1 cellular context compared by ENCODE assay signal in the genomic region with DNA sequence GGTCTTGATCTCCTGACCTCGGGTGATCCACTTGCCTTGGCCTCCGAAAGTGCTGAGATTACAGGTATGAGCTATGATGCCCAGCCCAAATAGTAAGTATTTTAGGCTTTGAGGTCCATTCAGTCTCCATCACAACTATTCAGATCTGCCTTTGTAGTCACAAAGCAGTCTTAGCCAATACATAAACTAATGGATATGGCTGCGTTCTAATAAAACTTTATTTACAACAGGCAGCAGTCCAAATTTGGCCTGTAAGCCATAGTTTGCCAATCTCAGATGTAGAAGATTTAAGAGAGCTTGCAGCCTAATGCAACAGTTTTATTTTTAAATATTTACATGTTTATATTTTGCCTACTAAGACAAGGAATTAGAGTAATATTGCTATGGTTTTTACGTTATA.
TF ChIP-seq lines count a peak whose summit lies in the region.

No MANE protein-coding gene starts in this region.

TF ChIP-seq in K562, 482 proteins besides CTCF, POLR2A, EP300 and RAD21 (continued from another document):
- TF ChIP-seq, protein P1, sequence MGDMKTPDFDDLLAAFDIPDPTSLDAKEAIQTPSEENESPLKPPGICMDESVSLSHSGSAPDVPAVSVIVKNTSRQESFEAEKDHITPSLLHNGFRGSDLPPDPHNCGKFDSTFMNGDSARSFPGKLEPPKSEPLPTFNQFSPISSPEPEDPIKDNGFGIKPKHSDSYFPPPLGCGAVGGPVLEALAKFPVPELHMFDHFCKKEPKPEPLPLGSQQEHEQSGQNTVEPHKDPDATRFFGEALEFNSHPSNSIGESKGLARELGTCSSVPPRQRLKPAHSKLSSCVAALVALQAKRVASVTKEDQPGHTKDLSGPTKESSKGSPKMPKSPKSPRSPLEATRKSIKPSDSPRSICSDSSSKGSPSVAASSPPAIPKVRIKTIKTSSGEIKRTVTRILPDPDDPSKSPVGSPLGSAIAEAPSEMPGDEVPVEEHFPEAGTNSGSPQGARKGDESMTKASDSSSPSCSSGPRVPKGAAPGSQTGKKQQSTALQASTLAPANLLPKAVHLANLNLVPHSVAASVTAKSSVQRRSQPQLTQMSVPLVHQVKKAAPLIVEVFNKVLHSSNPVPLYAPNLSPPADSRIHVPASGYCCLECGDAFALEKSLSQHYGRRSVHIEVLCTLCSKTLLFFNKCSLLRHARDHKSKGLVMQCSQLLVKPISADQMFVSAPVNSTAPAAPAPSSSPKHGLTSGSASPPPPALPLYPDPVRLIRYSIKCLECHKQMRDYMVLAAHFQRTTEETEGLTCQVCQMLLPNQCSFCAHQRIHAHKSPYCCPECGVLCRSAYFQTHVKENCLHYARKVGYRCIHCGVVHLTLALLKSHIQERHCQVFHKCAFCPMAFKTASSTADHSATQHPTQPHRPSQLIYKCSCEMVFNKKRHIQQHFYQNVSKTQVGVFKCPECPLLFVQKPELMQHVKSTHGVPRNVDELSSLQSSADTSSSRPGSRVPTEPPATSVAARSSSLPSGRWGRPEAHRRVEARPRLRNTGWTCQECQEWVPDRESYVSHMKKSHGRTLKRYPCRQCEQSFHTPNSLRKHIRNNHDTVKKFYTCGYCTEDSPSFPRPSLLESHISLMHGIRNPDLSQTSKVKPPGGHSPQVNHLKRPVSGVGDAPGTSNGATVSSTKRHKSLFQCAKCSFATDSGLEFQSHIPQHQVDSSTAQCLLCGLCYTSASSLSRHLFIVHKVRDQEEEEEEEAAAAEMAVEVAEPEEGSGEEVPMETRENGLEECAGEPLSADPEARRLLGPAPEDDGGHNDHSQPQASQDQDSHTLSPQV (IDR thresholded peaks at IDR 0.05): no peak
- 0 out of 2 replicates have a peak, but pooled peaks have one; percentile 30 for TF ChIP-seq ZNF384 (IDR thresholded peaks at IDR 0.05; ENCODE audit: low read depth, low read length)
- TF ChIP-seq PRMT5 (CRISPR knock-in tag; IDR thresholded peaks at IDR 0.05): no peak
- TF ChIP-seq, protein P2, sequence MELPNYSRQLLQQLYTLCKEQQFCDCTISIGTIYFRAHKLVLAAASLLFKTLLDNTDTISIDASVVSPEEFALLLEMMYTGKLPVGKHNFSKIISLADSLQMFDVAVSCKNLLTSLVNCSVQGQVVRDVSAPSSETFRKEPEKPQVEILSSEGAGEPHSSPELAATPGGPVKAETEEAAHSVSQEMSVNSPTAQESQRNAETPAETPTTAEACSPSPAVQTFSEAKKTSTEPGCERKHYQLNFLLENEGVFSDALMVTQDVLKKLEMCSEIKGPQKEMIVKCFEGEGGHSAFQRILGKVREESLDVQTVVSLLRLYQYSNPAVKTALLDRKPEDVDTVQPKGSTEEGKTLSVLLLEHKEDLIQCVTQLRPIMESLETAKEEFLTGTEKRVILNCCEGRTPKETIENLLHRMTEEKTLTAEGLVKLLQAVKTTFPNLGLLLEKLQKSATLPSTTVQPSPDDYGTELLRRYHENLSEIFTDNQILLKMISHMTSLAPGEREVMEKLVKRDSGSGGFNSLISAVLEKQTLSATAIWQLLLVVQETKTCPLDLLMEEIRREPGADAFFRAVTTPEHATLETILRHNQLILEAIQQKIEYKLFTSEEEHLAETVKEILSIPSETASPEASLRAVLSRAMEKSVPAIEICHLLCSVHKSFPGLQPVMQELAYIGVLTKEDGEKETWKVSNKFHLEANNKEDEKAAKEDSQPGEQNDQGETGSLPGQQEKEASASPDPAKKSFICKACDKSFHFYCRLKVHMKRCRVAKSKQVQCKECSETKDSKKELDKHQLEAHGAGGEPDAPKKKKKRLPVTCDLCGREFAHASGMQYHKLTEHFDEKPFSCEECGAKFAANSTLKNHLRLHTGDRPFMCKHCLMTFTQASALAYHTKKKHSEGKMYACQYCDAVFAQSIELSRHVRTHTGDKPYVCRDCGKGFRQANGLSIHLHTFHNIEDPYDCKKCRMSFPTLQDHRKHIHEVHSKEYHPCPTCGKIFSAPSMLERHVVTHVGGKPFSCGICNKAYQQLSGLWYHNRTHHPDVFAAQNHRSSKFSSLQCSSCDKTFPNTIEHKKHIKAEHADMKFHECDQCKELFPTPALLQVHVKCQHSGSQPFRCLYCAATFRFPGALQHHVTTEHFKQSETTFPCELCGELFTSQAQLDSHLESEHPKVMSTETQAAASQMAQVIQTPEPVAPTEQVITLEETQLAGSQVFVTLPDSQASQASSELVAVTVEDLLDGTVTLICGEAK (IDR thresholded peaks at IDR 0.05): peak; percentile 96
- TF ChIP-seq, protein P2 (CRISPR knock-in tag; IDR thresholded peaks at IDR 0.05): peak; percentile 90
